Comparison of ENCODE assay signal across 14 cellular contexts in genomic region chr18:47775961-47776360, GRCh38.
DNase-seq lines count a peak whose midpoint lies in the region; ATAC-seq, FAIRE-seq and TF ChIP-seq lines count a peak whose summit lies in the region.
"Had no signal": no experiment of that assay in that cellular context is flagged by ENCODE, and none has a peak within 500 bp of the region (broad histone marks: within the 10 kb centered on the region; RNA-seq: fewer than 3 reads in every experiment).

No MANE protein-coding gene starts in this region.

- H3K36me3 Mint-ChIP-seq in CD8-positive, alpha-beta T cell: no peaks in the 10 kb centered on the region

- H3K9me1 ChIP-seq in endothelial cell of umbilical vein (replicated peaks; ENCODE audit: control insufficient read depth, extremely low read depth, insufficient read depth, low read length): no peaks in the 10 kb centered on the region

- dilution Hi-C loops in endothelial cell of umbilical vein (cut with MboI; ENCODE audit: extremely low pct_ligation_motif_present, low sequenced_read_pairs): no loop called here

- BruUV-seq in PC-3 (replicated peaks; lab: Mats Ljungman, UMichigan) (no TSS peak), endothelial cell of umbilical vein (replicated peaks; lab: Mats Ljungman, UMichigan) (no TSS peak)

- H3K27ac ChIP-seq in PC-3 (ENCODE audit: low read length): no peak overlapping the region
- H3K27ac ChIP-seq in endothelial cell of umbilical vein (ENCODE audit: insufficient read depth, low read depth, low read length): no peak overlapping the region
- no peak overlapping the region for H3K27ac ChIP-seq in CD8-positive, alpha-beta T cell (ENCODE audit: low read depth, low read length)
- H3K27ac ChIP-seq: colonic mucosa, Peyer's patch, vagina had no signal

- H3K27ac Mint-ChIP-seq in CD8-positive, alpha-beta T cell: no peak overlapping the region

- intact Hi-C loops in PC-3 (cut with micrococcal nuclease) (no loop called here), endothelial cell of umbilical vein (cut with micrococcal nuclease) (no loop called here)
- intact Hi-C loops in CD8-positive, alpha-beta T cell (cut with DNase I, micrococcal nuclease): no loop called here

- no peaks in the 10 kb centered on the region for H3K9me3 ChIP-seq in PC-3 (ENCODE audit: low read length)
- no peaks in the 10 kb centered on the region for H3K9me3 ChIP-seq in endothelial cell of umbilical vein (replicated peaks; ENCODE audit: control insufficient read depth, insufficient read depth, low read length)
- no peaks in the 10 kb centered on the region for H3K9me3 ChIP-seq in CD8-positive, alpha-beta T cell (ENCODE audit: low read length)
- H3K9me3 ChIP-seq: colonic mucosa, Peyer's patch, vagina had no signal

- H3K9ac ChIP-seq in PC-3 (ENCODE audit: low read length): no peak overlapping the region
- no peak overlapping the region for H3K9ac ChIP-seq in endothelial cell of umbilical vein (replicated peaks; ENCODE audit: extremely low read depth, insufficient read depth, low read length)

- H2AFZ ChIP-seq in PC-3 (ENCODE audit: low read length) (no peak overlapping the region), endothelial cell of umbilical vein (ENCODE audit: low read depth, low read length) (no peak overlapping the region)

- H3K4me3 ChIP-seq in PC-3 (ENCODE audit: low read length) (no peak overlapping the region), endothelial cell of umbilical vein (replicated peaks in 1 of 3; ENCODE audit: insufficient read depth in 1 of 3, low read depth in 1 of 3, low read length in 3 of 3) (no peak overlapping the region), retinal pigment epithelial cell (ENCODE audit: low read length) (no peak overlapping the region)
- no peak overlapping the region for H3K4me3 ChIP-seq in CD8-positive, alpha-beta T cell (ENCODE audit: low read depth, low read length)
- H3K4me3 ChIP-seq: colonic mucosa, Peyer's patch, vagina had no signal

- CTCF ChIA-PET in PC-3 (lab: Charles Lee): interaction anchor here (0.6 kb wide), 1 partner anchor 155 kb away, joined by 16 read pairs; no protein-coding TSS in a partner anchor
- CTCF ChIA-PET in endothelial cell of umbilical vein (lab: Charles Lee): interaction anchor here (0.6 to 1.4 kb wide), 6 partner anchors 9 to 248 kb away, joined by 3 to 5 read pairs (median 4); partner anchors contain the start of gene SMAD2
- CTCF ChIA-PET in CD8-positive, alpha-beta T cell (lab: Charles Lee): no interaction called here

- H3K27me3 ChIP-seq in PC-3 (ENCODE audit: low read length) (no peaks in the 10 kb centered on the region), endothelial cell of umbilical vein (ENCODE audit: control insufficient read depth in 2 of 2, insufficient read depth in 2 of 2, low read length in 2 of 2) (peaks cover 4 to 5% of the 10 kb centered on the region in 2 experiments)
- no peaks in the 10 kb centered on the region for H3K27me3 ChIP-seq in CD8-positive, alpha-beta T cell (ENCODE audit: insufficient read depth, low read length)
- H3K27me3 ChIP-seq: colonic mucosa, Peyer's patch, vagina had no signal

- H3K36me3 ChIP-seq in PC-3 (ENCODE audit: low read depth, low read length) (no peaks in the 10 kb centered on the region), endothelial cell of umbilical vein (ENCODE audit: control insufficient read depth in 2 of 2, extremely low read depth in 1 of 2, insufficient read depth in 2 of 2, low read length in 2 of 2) (no peaks in the 10 kb centered on the region)
- no peaks in the 10 kb centered on the region for H3K36me3 ChIP-seq in CD8-positive, alpha-beta T cell (ENCODE audit: insufficient read depth, low read length)
- H3K36me3 ChIP-seq: colonic mucosa, Peyer's patch, vagina had no signal

- H3K4me3 Mint-ChIP-seq in CD8-positive, alpha-beta T cell: no peak overlapping the region

- TF ChIP-seq POLR2A in endothelial cell of umbilical vein (IDR thresholded peaks at IDR 0.05; ENCODE audit: low read depth, low read length) (no peak), GM12891 (IDR thresholded peaks at IDR 0.05; ENCODE audit: low read depth, low read length) (no peak)

- TF ChIP-seq CTCF in PC-3 (conservative IDR thresholded peaks at IDR 0.05; ENCODE audit: low read depth, low read length) (peak; percentile 29; the same call in 1 of the 2 replicates), endothelial cell of umbilical vein (IDR thresholded peaks at IDR 0.05; ENCODE audit: extremely low read depth in 1 of 2, insufficient read depth in 1 of 2, low read depth in 1 of 2, low read length in 2 of 2) (no peak), retinal pigment epithelial cell (conservative IDR thresholded peaks at IDR 0.05; ENCODE audit: low read depth, low read length) (peak; percentile 26)
- TF ChIP-seq CTCF in CD8-positive, alpha-beta T cell (IDR thresholded peaks at IDR 0.05): no peak

- no peak for ATAC-seq in PC-3
- ATAC-seq in CD8-positive, alpha-beta T cell: no peak

- peaks cover 2% of the 10 kb centered on the region for H3K27me3 Mint-ChIP-seq in CD8-positive, alpha-beta T cell (ENCODE audit: low read depth)

- POLR2A ChIA-PET in PC-3 (lab: Charles Lee; ENCODE audit: unreplicated experiment): no interaction called here
- POLR2A ChIA-PET in endothelial cell of umbilical vein (lab: Charles Lee): no interaction called here
- POLR2A ChIA-PET in CD8-positive, alpha-beta T cell (lab: Charles Lee): no interaction called here

- no peaks in the 10 kb centered on the region for H3K79me2 ChIP-seq in PC-3 (ENCODE audit: low read length)
- H3K79me2 ChIP-seq in endothelial cell of umbilical vein (ENCODE audit: control insufficient read depth, insufficient read depth, low read length): no peaks in the 10 kb centered on the region

- H3F3A ChIP-seq in PC-3 (ENCODE audit: low read length, unreplicated experiment): no peaks in the 10 kb centered on the region

- FAIRE-seq in endothelial cell of umbilical vein (lab: Jason Lieb, UNC) (no peak), GM12891 (lab: Jason Lieb, UNC) (no peak)
- FAIRE-seq: GM19239 had no signal

- H4K20me1 ChIP-seq in PC-3 (ENCODE audit: low read length) (no peaks in the 10 kb centered on the region), endothelial cell of umbilical vein (replicated peaks; ENCODE audit: control insufficient read depth, extremely low read depth, insufficient read depth, low read length) (no peaks in the 10 kb centered on the region)

- H3K4me1 ChIP-seq in PC-3 (ENCODE audit: insufficient read depth, low read length) (no peaks in the 10 kb centered on the region), endothelial cell of umbilical vein (ENCODE audit: control insufficient read depth, extremely low read depth, insufficient read depth, low read length) (no peaks in the 10 kb centered on the region)
- H3K4me1 ChIP-seq in CD8-positive, alpha-beta T cell (ENCODE audit: insufficient read depth, low read length): no peaks in the 10 kb centered on the region
- H3K4me1 ChIP-seq: colonic mucosa, Peyer's patch, vagina had no signal

- DNase-seq in NCI-H526 (lab: John Stamatoyannopoulos, UW) (peak; percentile 40 to 59), NCI-H526 treated with DMSO at 0.1 percent for 48 hours (lab: John Stamatoyannopoulos, UW) (no peak), PC-3 (peak; percentile 21), endothelial cell of umbilical vein (ENCODE audit: low read depth, low spot score) (peak; percentile 8), retinal pigment epithelial cell (ENCODE audit: low read depth) (no peak), GM12891 (ENCODE audit: insufficient read length, low spot score) (no peak), DMS114 treated with DMSO at 0.1 percent for 48 hours (lab: John Stamatoyannopoulos, UW; ENCODE audit: unreplicated experiment) (no peak)
- no peak for DNase-seq in CD8-positive, alpha-beta T cell
- DNase-seq: activated CD4-positive, alpha-beta T cell treated with anti-CD3 and anti-CD28 coated beads for 4 hours; colonic mucosa; NCI-H1105 treated with DMSO at 0.1 percent for 48 hours; Peyer's patch had no signal

- no peaks in the 10 kb centered on the region for H3K9me2 ChIP-seq in PC-3 (replicated peaks; ENCODE audit: low read length)

- H3K4me2 ChIP-seq in PC-3 (ENCODE audit: low read length) (no peak overlapping the region), endothelial cell of umbilical vein (ENCODE audit: insufficient read depth, low read length) (no peak overlapping the region)

- H3K4me1 Mint-ChIP-seq in CD8-positive, alpha-beta T cell (ENCODE audit: low read depth): no peaks in the 10 kb centered on the region

- H3K9me3 Mint-ChIP-seq in CD8-positive, alpha-beta T cell: no peaks in the 10 kb centered on the region

TF ChIP-seq in endothelial cell of umbilical vein, 7 proteins besides CTCF, POLR2A, EP300 and RAD21:
- TF ChIP-seq POLR2AphosphoS5 (IDR thresholded peaks at IDR 0.05; ENCODE audit: insufficient read depth, low read depth, low read length) (no peak), EZH2 (IDR thresholded peaks at IDR 0.05; ENCODE audit: borderline replicate concordance, low read depth, low read length, severe bottlenecking) (no peak), FOS (IDR thresholded peaks at IDR 0.05; ENCODE audit: borderline replicate concordance, insufficient read depth, low read length) (no peak), MAX (IDR thresholded peaks at IDR 0.05; ENCODE audit: insufficient read depth, insufficient read length) (no peak), MYC (IDR thresholded peaks at IDR 0.05; ENCODE audit: low read depth, low read length) (no peak), JUN (IDR thresholded peaks at IDR 0.05; ENCODE audit: borderline replicate concordance, insufficient read depth, insufficient read length, low read depth) (no peak), GATA2 (IDR thresholded peaks at IDR 0.05; ENCODE audit: insufficient read depth, insufficient read length, low read depth, low read length) (no peak)

TF ChIP-seq in GM12891, 5 proteins besides CTCF, POLR2A, EP300 and RAD21:
- TF ChIP-seq POLR2AphosphoS5 (IDR thresholded peaks at IDR 0.05; ENCODE audit: low read depth, low read length): no peak
- no peak for TF ChIP-seq SPI1 (IDR thresholded peaks at IDR 0.05; ENCODE audit: low read depth, low read length)
- TF ChIP-seq TAF1 (IDR thresholded peaks at IDR 0.05; ENCODE audit: low read depth, low read length): no peak
- TF ChIP-seq POU2F2 (IDR thresholded peaks at IDR 0.05; ENCODE audit: low read depth, low read length): no peak
- no peak for TF ChIP-seq PAX5 (IDR thresholded peaks at IDR 0.05; ENCODE audit: insufficient read depth, low read length, severe bottlenecking)

Comparison
In these comparisons a context has a peak if more than half of its experiments do, and no peak if none do; other contexts are left out.
1. DNase-seq: peak in NCI-H526 (2 of 2), PC-3 (single experiment) and endothelial cell of umbilical vein (single experiment); none in NCI-H526 treated with DMSO at 0.1 percent for 48 hours (single experiment), retinal pigment epithelial cell (single experiment), CD8-positive, alpha-beta T cell (0 of 7), GM12891 (single experiment) and DMS114 treated with DMSO at 0.1 percent for 48 hours (single experiment).
2. CTCF ChIP-seq: peak in PC-3 (single experiment) and retinal pigment epithelial cell (single experiment); none in endothelial cell of umbilical vein (0 of 2) and CD8-positive, alpha-beta T cell (single experiment).